Comparison of ENCODE assay signal across 27 cellular contexts in the genomic region with DNA sequence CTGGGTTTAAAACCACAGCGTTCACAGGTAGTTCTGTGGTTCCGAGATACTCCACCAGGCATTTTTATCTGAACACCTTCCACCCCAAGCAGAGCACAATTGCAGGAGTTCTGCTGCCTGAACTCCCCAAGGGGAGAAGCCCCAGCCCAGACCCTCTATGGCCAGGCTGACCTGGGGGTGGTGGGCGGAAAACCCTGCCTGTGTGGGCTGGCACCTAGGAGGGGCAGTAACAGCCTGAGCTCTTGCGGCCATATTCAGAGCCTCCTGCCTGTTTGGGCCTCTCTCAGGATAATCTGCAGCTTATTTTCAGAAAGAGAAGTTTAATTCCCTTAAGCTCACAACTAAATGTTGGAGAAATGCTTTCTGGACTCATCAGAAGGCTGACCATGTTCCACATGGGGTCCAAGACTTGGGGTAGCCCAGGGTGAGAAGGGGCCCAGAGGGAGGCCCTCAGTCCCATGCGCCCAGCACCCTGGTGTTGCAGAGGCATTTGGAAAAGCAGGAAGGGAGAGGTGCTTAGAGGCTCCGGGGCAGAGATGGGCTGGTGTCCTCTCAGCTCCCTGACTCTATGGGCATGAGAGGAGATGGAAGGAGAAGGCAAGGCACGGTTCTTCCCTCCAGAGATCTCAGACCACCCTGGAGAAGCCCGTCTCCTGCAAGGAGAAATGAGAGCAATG.
"Had no signal": no experiment of that assay in that cellular context is flagged by ENCODE, and none has a peak within 500 bp of the region (broad histone marks: within the 10 kb centered on the region; RNA-seq: fewer than 3 reads in every experiment).

No MANE protein-coding gene starts in this region.

- H3K9me3 ChIP-seq: breast epithelium, thoracic aorta, upper lobe of left lung had no signal

- H3K27ac Mint-ChIP-seq: activated CD4-positive, alpha-beta memory T cell treated with anti-CD3 and anti-CD28 coated beads, Interleukin-2, amount 10 ng/mL, durations not matched to agents 7 days and 5 days; activated CD4-positive, alpha-beta T cell treated with anti-CD3 and anti-CD28 coated beads, Interleukin-2, amount 10 ng/mL, durations not matched to agents 7 days and 5 days; activated naive CD8-positive, alpha-beta T cell treated with anti-CD3 and anti-CD28 coated beads, Interleukin-2, amount 50 U/mL, for 24 hours; activated T-cell treated with anti-CD3 and anti-CD28 coated beads, Interleukin-2, amount 50 U/mL, for 24 hours; dendritic cell treated with granulocyte-macrophage colony-stimulating factor and Interleukin-4, amounts not matched to agents 40 ng/mL and 50 ng/mL, for 4 days; T-helper 17 cell had no signal

- H3K36me3 Mint-ChIP-seq: naive thymus-derived CD4-positive, alpha-beta T cell had no signal

- H3K9me3 Mint-ChIP-seq: activated CD4-positive, alpha-beta memory T cell treated with anti-CD3 and anti-CD28 coated beads, Interleukin-2, amount 10 ng/mL, durations not matched to agents 7 days and 5 days; activated CD4-positive, alpha-beta T cell treated with anti-CD3 and anti-CD28 coated beads, Interleukin-2, amount 10 ng/mL, durations not matched to agents 7 days and 5 days; activated naive CD8-positive, alpha-beta T cell treated with anti-CD3 and anti-CD28 coated beads, Interleukin-2, amount 50 U/mL, for 24 hours; activated T-cell treated with anti-CD3 and anti-CD28 coated beads, Interleukin-2, amount 50 U/mL, for 24 hours; dendritic cell treated with granulocyte-macrophage colony-stimulating factor and Interleukin-4, amounts not matched to agents 40 ng/mL and 50 ng/mL, for 4 days; neural crest cell had no signal

- DNase-seq: activated CD4-positive, alpha-beta memory T cell treated with anti-CD3 and anti-CD28 coated beads, Interleukin-2, amount 10 ng/mL, durations not matched to agents 7 days and 5 days; activated CD4-positive, alpha-beta T cell treated with anti-CD3 and anti-CD28 coated beads for 1 hour; activated CD4-positive, alpha-beta T cell treated with anti-CD3 and anti-CD28 coated beads, Interleukin-2, amount 10 ng/mL, durations not matched to agents 7 days and 5 days; activated CD8-positive, alpha-beta memory T cell treated with anti-CD3 and anti-CD28 coated beads, Interleukin-2, amount 50 U/mL, for 48 hours; activated gamma-delta T cell treated with Interleukin-2 at 50 U/mL for 16 hours; activated naive CD4-positive, alpha-beta T cell treated with anti-CD3 and anti-CD28 coated beads, Interleukin-2, amount 50 U/mL, for 16 hours; activated naive CD8-positive, alpha-beta T cell treated with anti-CD3 and anti-CD28 coated beads, Interleukin-2, amount 50 U/mL, for 24 hours; activated T-cell treated with anti-CD3 and anti-CD28 coated beads, Interleukin-2, amount 50 U/mL, for 24 hours; central memory CD4-positive, alpha-beta T cell; esophagus squamous epithelium; foreskin melanocyte; glutamatergic neuron; left cardiac atrium; left ventricle myocardium superior; midbrain; naive thymus-derived CD4-positive, alpha-beta T cell; right cardiac atrium; stimulated activated CD4-positive, alpha-beta T cell treated with anti-CD3 and anti-CD28 coated beads, Interleukin-2, amount 100 ng/mL, for 48 hours; stimulated activated naive CD4-positive, alpha-beta T cell treated with Interleukin-2 at 50 U/mL for 16 hours; T-helper 17 cell; T1000; upper lobe of left lung had no signal

- H3K27ac ChIP-seq: breast epithelium, epithelial cell of prostate, esophagus squamous epithelium, thoracic aorta, upper lobe of left lung had no signal

- H3K4me3 ChIP-seq: breast epithelium, esophagus squamous epithelium, thoracic aorta, upper lobe of left lung had no signal

- ATAC-seq: activated naive CD8-positive, alpha-beta T cell treated with anti-CD3 and anti-CD28 coated beads, Interleukin-2, amount 50 U/mL, for 24 hours; naive thymus-derived CD4-positive, alpha-beta T cell; T-helper 17 cell had no signal

- H3K4me3 Mint-ChIP-seq: activated CD4-positive, alpha-beta memory T cell treated with anti-CD3 and anti-CD28 coated beads, Interleukin-2, amount 10 ng/mL, durations not matched to agents 7 days and 5 days; activated CD4-positive, alpha-beta T cell treated with anti-CD3 and anti-CD28 coated beads, Interleukin-2, amount 10 ng/mL, durations not matched to agents 7 days and 5 days; activated naive CD8-positive, alpha-beta T cell treated with anti-CD3 and anti-CD28 coated beads, Interleukin-2, amount 50 U/mL, for 24 hours; activated T-cell treated with anti-CD3 and anti-CD28 coated beads, Interleukin-2, amount 50 U/mL, for 24 hours; dendritic cell treated with granulocyte-macrophage colony-stimulating factor and Interleukin-4, amounts not matched to agents 40 ng/mL and 50 ng/mL, for 4 days; naive thymus-derived CD4-positive, alpha-beta T cell; neural crest cell; T-helper 17 cell had no signal

- H3K27me3 ChIP-seq: breast epithelium, upper lobe of left lung had no signal

- H3K4me1 Mint-ChIP-seq: activated CD4-positive, alpha-beta memory T cell treated with anti-CD3 and anti-CD28 coated beads, Interleukin-2, amount 10 ng/mL, durations not matched to agents 7 days and 5 days; activated CD4-positive, alpha-beta T cell treated with anti-CD3 and anti-CD28 coated beads, Interleukin-2, amount 10 ng/mL, durations not matched to agents 7 days and 5 days; activated naive CD8-positive, alpha-beta T cell treated with anti-CD3 and anti-CD28 coated beads, Interleukin-2, amount 50 U/mL, for 24 hours; naive thymus-derived CD4-positive, alpha-beta T cell; T-helper 17 cell had no signal

- H3K4me1 ChIP-seq: breast epithelium had no signal

- H3K36me3 ChIP-seq: breast epithelium, esophagus squamous epithelium, upper lobe of left lung had no signal
